ENCODE assay signal across 8 cellular contexts in the genomic region with DNA sequence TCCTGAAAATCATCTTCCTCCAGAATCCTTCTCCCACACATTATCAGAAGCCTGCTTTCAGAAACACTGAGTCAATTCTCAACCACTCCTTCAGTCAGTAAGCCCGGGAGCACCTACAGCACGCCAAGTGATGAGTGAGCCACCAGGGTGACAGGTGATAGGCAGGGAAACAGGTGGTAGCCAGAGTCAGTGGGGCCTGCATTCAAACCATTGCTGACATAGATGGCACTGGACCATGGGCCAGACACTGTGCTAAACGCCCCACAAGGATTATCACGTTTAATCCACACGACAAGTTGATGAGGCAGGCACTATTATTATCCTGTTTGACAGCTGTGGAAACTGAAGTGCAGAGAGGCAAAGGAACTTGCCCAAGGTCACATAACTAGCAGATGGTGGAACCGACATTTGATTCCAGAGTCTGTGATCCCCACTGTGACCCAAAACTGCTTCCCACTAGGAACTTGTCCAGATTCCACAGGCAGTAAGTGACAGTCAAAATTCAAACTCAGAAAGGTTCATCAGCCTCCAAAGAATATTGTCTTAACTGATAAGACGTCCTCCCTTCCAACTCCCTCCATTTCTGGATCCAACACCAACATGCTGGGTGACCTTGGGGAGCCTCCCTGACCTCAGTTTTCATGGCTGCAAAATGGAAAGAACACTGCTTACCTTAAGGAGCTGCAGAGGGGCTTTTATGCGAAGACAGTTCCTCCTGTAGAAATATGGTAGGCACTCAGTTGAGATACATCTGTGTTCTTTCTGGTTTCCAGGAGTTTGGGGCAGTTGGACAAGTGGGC. TPM values are rescaled to one million over a fixed set of nuclear protein-coding genes. Genes with fewer than 3 reads are reported as not detected.
DNase-seq lines count a peak whose midpoint lies in the region; ATAC-seq and TF ChIP-seq lines count a peak whose summit lies in the region.

No MANE protein-coding gene starts in this region.

- H3K4me2 ChIP-seq in PC-9 (peak overlapping the region; percentile 71), trophoblast cell (ENCODE audit: low read length) (no peak overlapping the region)

- H3K23ac ChIP-seq in trophoblast cell (ENCODE audit: low read length), result no peak overlapping the region

- TF ChIP-seq CTCF in PC-9 (conservative IDR thresholded peaks at IDR 0.05), result no peak

- H3K4me3 ChIP-seq in PC-9 (peak overlapping the region; percentile 45; the same call in 1 of the 2 replicates), trophoblast cell (ENCODE audit: low read depth, low read length) (no peak overlapping the region)

- no peak overlapping the region for H4K91ac ChIP-seq in trophoblast cell (ENCODE audit: low read depth, low read length)

- no peak overlapping the region for H3K14ac ChIP-seq in trophoblast cell (ENCODE audit: low read length)

- peak overlapping the region; percentile 26 to 94 for H3K27ac Mint-ChIP-seq in effector memory CD8-positive, alpha-beta T cell

- no peaks in the 10 kb centered on the region for H3K9me2 ChIP-seq in PC-9 (ENCODE audit: insufficient read depth)

- H2AK5ac ChIP-seq in trophoblast cell (ENCODE audit: low read length), result no peak overlapping the region

- H3K18ac ChIP-seq in trophoblast cell (ENCODE audit: low read length), result no peak overlapping the region

- POLR2A ChIA-PET in PC-9 (lab: Charles Lee; ENCODE audit: unreplicated experiment), result no interaction called here

- CTCF ChIA-PET in PC-9 (lab: Charles Lee), result no interaction called here

- BruUV-seq in PC-9 (replicated peaks; lab: Mats Ljungman, UMichigan), result TSS peak; percentile 8

- H3K9ac ChIP-seq in trophoblast cell (ENCODE audit: low read length), result no peak overlapping the region

- no peak overlapping the region for H4K8ac ChIP-seq in trophoblast cell (ENCODE audit: low read depth, low read length)

- no peaks in the 10 kb centered on the region for H3K79me1 ChIP-seq in trophoblast cell (ENCODE audit: low read length)

- H3K79me2 ChIP-seq in PC-9 (ENCODE audit: low read depth) (peaks cover 12% of the 10 kb centered on the region; the same call in 1 of the 2 replicates), trophoblast cell (ENCODE audit: control insufficient read depth, insufficient read depth, low read length, poor library complexity) (no peaks in the 10 kb centered on the region)

- no peaks in the 10 kb centered on the region for H3K9me3 ChIP-seq in PC-9 (ENCODE audit: insufficient read depth, low read depth)
- H3K9me3 ChIP-seq in trophoblast cell (ENCODE audit: insufficient read depth, low read depth, low read length), result peaks cover 15% of the 10 kb centered on the region

- no peak for TF ChIP-seq POLR2A in GM18505 (IDR thresholded peaks at IDR 0.05; ENCODE audit: borderline replicate concordance, extremely low read depth, insufficient read depth, insufficient read length)

- no peaks in the 10 kb centered on the region for H3K27me3 Mint-ChIP-seq in effector memory CD8-positive, alpha-beta T cell

- peaks cover 77% of the 10 kb centered on the region for H3K4me1 ChIP-seq in PC-9 (replicated peaks; ENCODE audit: insufficient read depth)
- H3K4me1 ChIP-seq in trophoblast cell (ENCODE audit: control insufficient read depth in 1 of 2, insufficient read depth in 2 of 2, low read length in 2 of 2), result peaks cover 2 to 8% of the 10 kb centered on the region in 2 experiments

- H3K4ac ChIP-seq in trophoblast cell (ENCODE audit: low read depth, low read length), result no peak overlapping the region

- no peaks in the 10 kb centered on the region for H4K20me1 ChIP-seq in PC-9 (ENCODE audit: insufficient read depth)

- peak overlapping the region in 1 of 2 donors; percentile 77 for H3K4me3 Mint-ChIP-seq in effector memory CD8-positive, alpha-beta T cell

- H3K9me3 Mint-ChIP-seq in effector memory CD8-positive, alpha-beta T cell, result no peaks in the 10 kb centered on the region

- peaks cover 13 to 24% of the 10 kb centered on the region in 2 donors for H3K4me1 Mint-ChIP-seq in effector memory CD8-positive, alpha-beta T cell (ENCODE audit: low read depth in 2 of 2)

- no peak overlapping the region for H2BK5ac ChIP-seq in trophoblast cell (ENCODE audit: low read depth, low read length, poor library complexity)

- H3K27me3 ChIP-seq in PC-9 (ENCODE audit: insufficient read depth, low read depth), result no peaks in the 10 kb centered on the region
- H3K27me3 ChIP-seq in trophoblast cell (ENCODE audit: insufficient read depth, low read length), result no peaks in the 10 kb centered on the region

- H4K12ac ChIP-seq in trophoblast cell (ENCODE audit: low read depth, low read length), result no peak overlapping the region

- no peak overlapping the region for H2BK12ac ChIP-seq in trophoblast cell (ENCODE audit: low read length)

- DNase-seq in DMS53 treated with DMSO at 0.1 percent for 48 hours (lab: John Stamatoyannopoulos, UW; ENCODE audit: unreplicated experiment), result peak; percentile 62
- DNase-seq in PC-9, result peak in 1 of 2 experiments; percentile 2
- DNase-seq in effector memory CD8-positive, alpha-beta T cell, result no peak
- no peak for DNase-seq in trophoblast cell
- DNase-seq in foreskin melanocyte, result no peak
- DNase-seq in islet precursor cell, result no peak

- peaks cover 4% of the 10 kb centered on the region for H3K36me3 Mint-ChIP-seq in effector memory CD8-positive, alpha-beta T cell (ENCODE audit: insufficient read depth)

- no peak for ATAC-seq in effector memory CD8-positive, alpha-beta T cell (replicated peaks)
- ATAC-seq in GM18505 (IDR thresholded peaks at IDR 0.05; ENCODE audit: unreplicated experiment) (no peak), GM19395 (IDR thresholded peaks at IDR 0.05; ENCODE audit: unreplicated experiment) (no peak)

- no CpG with 5 or more reads among the region's 8 CpGs for WGBS in trophoblast cell (ENCODE audit: extremely low coverage, insufficient coverage, insufficient read length)

- H2AFZ ChIP-seq in PC-9, result no peak overlapping the region
- peak overlapping the region; percentile 18 for H2AFZ ChIP-seq in trophoblast cell (ENCODE audit: insufficient read depth, low read length, poor library complexity)

- no peaks in the 10 kb centered on the region for H3K36me3 ChIP-seq in PC-9 (ENCODE audit: low read depth)
- no peaks in the 10 kb centered on the region for H3K36me3 ChIP-seq in trophoblast cell (ENCODE audit: control insufficient read depth in 1 of 2, insufficient read depth in 2 of 2, low read length in 2 of 2)

- peaks cover 51% of the 10 kb centered on the region for H3F3A ChIP-seq in PC-9 (ENCODE audit: insufficient read depth, low read depth)

- H2BK120ac ChIP-seq in trophoblast cell (ENCODE audit: insufficient read depth, low read length, poor library complexity), result no peak overlapping the region

- H3K27ac ChIP-seq in PC-9 (peak overlapping the region; percentile 95), trophoblast cell (ENCODE audit: low read depth, low read length) (no peak overlapping the region)

- intact Hi-C loops in PC-9 (cut with micrococcal nuclease; ENCODE audit: unreplicated experiment), result no loop called here

RNA-seq across cellular contexts. Expression of a gene that starts 23.9 kb away (rescaled TPM):
- total RNA-seq in PC-9 (2021), result 39.1 and 55.8 TPM in 2 replicates
- 225 and 236 TPM in 2 replicates for polyA plus RNA-seq in trophoblast cell (2013)
